ENCODE assay signal across 1 cellular context in the genomic region with DNA sequence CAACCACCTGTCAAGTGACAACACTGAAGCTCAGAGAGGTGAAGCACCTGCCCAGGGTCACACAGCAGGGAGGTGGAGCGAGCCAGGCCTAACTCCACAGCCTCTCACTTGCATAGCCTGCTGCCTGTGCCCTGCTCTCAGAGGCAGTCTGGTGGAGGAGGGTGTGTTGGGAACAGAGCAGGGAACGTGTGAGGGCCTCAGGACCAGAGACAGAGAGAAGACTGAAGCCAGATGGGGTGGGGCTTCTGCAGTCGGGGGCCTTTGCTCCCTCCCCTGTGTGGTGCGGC.
TF ChIP-seq lines count a peak whose summit lies in the region.

No MANE protein-coding gene starts in this region.

TF ChIP-seq in IMR-90, 13 proteins besides CTCF, POLR2A, EP300 and RAD21:
- no peak for TF ChIP-seq BHLHE40 (IDR thresholded peaks at IDR 0.05; ENCODE audit: low read depth, low read length)
- no peak for TF ChIP-seq SMC3 (IDR thresholded peaks at IDR 0.05; ENCODE audit: low read depth, low read length)
- no peak for TF ChIP-seq NFE2L2 (IDR thresholded peaks at IDR 0.05; ENCODE audit: low read depth, low read length)
- no peak for TF ChIP-seq CHD1 (IDR thresholded peaks at IDR 0.05; ENCODE audit: low read depth, low read length)
- TF ChIP-seq MXI1 (IDR thresholded peaks at IDR 0.05; ENCODE audit: borderline replicate concordance, low read depth, low read length), result no peak
- TF ChIP-seq, protein P1, sequence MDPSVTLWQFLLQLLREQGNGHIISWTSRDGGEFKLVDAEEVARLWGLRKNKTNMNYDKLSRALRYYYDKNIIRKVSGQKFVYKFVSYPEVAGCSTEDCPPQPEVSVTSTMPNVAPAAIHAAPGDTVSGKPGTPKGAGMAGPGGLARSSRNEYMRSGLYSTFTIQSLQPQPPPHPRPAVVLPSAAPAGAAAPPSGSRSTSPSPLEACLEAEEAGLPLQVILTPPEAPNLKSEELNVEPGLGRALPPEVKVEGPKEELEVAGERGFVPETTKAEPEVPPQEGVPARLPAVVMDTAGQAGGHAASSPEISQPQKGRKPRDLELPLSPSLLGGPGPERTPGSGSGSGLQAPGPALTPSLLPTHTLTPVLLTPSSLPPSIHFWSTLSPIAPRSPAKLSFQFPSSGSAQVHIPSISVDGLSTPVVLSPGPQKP (IDR thresholded peaks at IDR 0.05; ENCODE audit: borderline replicate concordance, low read depth, low read length), result no peak
- TF ChIP-seq FOS (IDR thresholded peaks at IDR 0.05; ENCODE audit: low read depth, low read length), result no peak
- no peak for TF ChIP-seq MAZ (IDR thresholded peaks at IDR 0.05; ENCODE audit: borderline replicate concordance, low read depth, low read length)
TF ChIP-seq in IMR-90: peak in this region for 0.
